Comparison of ENCODE assay signal across 2 cellular contexts in the genomic region with DNA sequence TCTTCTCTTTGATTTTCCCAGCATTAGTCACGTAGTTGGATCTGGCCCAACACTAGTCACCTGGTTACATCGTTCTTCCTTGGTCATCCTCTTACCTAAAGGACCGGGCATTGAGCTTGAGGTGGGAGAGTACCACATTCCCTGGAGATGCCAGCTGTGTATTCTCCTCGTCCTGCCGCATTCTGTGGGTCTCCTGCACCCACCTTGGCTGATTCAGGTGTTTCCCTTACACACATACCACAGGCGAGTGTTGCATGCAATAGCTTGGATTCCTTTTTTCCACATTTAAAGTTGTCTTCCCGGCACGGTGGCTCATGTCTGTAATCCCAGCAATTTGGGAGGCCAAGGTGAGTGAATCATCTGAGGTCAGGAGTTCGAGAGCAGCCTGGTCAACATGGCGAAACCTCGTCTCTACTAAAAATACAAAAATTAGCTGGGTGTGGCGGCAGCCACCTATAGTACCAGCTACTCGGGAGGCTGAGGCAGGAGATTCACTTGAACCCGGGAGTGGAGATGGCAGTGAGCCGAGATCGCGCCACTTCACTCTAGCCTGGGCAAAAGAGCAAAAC.
A peak's percentile ranks its signal among the peaks of the same experiment; 100 is the strongest.
TF ChIP-seq lines count a peak whose summit lies in the region.

No MANE protein-coding gene starts in this region.

TF ChIP-seq in K562, 482 proteins besides CTCF, POLR2A, EP300 and RAD21:
- TF ChIP-seq NFIC (IDR thresholded peaks at IDR 0.05) (0 out of 2 replicates have a peak, but pooled peaks have one; percentile 39), CBX8 (IDR thresholded peaks at IDR 0.05; ENCODE audit: borderline replicate concordance, extremely low read depth, low read depth, low read length, poor library complexity, severe bottlenecking) (no peak)

TF ChIP-seq in SK-N-SH, 30 proteins besides CTCF, POLR2A, EP300 and RAD21:
- TF ChIP-seq SIN3A (IDR thresholded peaks at IDR 0.05; ENCODE audit: borderline replicate concordance, low read depth, low read length) (no peak), GABPA (IDR thresholded peaks at IDR 0.05; ENCODE audit: low read depth) (no peak), MXI1 (IDR thresholded peaks at IDR 0.05; ENCODE audit: low read depth, low read length) (no peak), SMC3 (IDR thresholded peaks at IDR 0.05; ENCODE audit: low read depth, low read length) (no peak), RXRA (IDR thresholded peaks at IDR 0.05; ENCODE audit: borderline replicate concordance, low read depth) (no peak), FOXM1 (IDR thresholded peaks at IDR 0.05; ENCODE audit: low read depth) (no peak), TEAD4 (IDR thresholded peaks at IDR 0.05; ENCODE audit: borderline replicate concordance, insufficient read depth) (no peak), NFIC (IDR thresholded peaks at IDR 0.05; ENCODE audit: borderline replicate concordance) (no peak), MEF2A (IDR thresholded peaks at IDR 0.05; ENCODE audit: borderline replicate concordance, low read depth) (no peak), IRF3 (IDR thresholded peaks at IDR 0.05; ENCODE audit: low read depth, low read length) (no peak), RFX5 (IDR thresholded peaks at IDR 0.05; ENCODE audit: low read length) (no peak), TAF1 (IDR thresholded peaks at IDR 0.05; ENCODE audit: borderline replicate concordance, low read depth, low read length) (no peak), ELF1 (IDR thresholded peaks at IDR 0.05) (no peak), JUND (IDR thresholded peaks at IDR 0.05) (no peak), POLR2AphosphoS5 (IDR thresholded peaks at IDR 0.05; ENCODE audit: low read depth, low read length) (no peak), EZH2phosphoT487 (IDR thresholded peaks at IDR 0.05; ENCODE audit: borderline replicate concordance, low read depth) (no peak), NRF1 (IDR thresholded peaks at IDR 0.05; ENCODE audit: low read depth, low read length) (no peak), FOSL2 (IDR thresholded peaks at IDR 0.05; ENCODE audit: borderline replicate concordance, low read depth) (no peak)
- TF ChIP-seq, protein P1, sequence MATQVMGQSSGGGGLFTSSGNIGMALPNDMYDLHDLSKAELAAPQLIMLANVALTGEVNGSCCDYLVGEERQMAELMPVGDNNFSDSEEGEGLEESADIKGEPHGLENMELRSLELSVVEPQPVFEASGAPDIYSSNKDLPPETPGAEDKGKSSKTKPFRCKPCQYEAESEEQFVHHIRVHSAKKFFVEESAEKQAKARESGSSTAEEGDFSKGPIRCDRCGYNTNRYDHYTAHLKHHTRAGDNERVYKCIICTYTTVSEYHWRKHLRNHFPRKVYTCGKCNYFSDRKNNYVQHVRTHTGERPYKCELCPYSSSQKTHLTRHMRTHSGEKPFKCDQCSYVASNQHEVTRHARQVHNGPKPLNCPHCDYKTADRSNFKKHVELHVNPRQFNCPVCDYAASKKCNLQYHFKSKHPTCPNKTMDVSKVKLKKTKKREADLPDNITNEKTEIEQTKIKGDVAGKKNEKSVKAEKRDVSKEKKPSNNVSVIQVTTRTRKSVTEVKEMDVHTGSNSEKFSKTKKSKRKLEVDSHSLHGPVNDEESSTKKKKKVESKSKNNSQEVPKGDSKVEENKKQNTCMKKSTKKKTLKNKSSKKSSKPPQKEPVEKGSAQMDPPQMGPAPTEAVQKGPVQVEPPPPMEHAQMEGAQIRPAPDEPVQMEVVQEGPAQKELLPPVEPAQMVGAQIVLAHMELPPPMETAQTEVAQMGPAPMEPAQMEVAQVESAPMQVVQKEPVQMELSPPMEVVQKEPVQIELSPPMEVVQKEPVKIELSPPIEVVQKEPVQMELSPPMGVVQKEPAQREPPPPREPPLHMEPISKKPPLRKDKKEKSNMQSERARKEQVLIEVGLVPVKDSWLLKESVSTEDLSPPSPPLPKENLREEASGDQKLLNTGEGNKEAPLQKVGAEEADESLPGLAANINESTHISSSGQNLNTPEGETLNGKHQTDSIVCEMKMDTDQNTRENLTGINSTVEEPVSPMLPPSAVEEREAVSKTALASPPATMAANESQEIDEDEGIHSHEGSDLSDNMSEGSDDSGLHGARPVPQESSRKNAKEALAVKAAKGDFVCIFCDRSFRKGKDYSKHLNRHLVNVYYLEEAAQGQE (IDR thresholded peaks at IDR 0.05; ENCODE audit: low read depth, low read length), result no peak
- TF ChIP-seq, protein P2, sequence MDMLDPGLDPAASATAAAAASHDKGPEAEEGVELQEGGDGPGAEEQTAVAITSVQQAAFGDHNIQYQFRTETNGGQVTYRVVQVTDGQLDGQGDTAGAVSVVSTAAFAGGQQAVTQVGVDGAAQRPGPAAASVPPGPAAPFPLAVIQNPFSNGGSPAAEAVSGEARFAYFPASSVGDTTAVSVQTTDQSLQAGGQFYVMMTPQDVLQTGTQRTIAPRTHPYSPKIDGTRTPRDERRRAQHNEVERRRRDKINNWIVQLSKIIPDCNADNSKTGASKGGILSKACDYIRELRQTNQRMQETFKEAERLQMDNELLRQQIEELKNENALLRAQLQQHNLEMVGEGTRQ (IDR thresholded peaks at IDR 0.05; ENCODE audit: borderline replicate concordance, low read depth, low read length), result no peak
